17 cellular contexts compared by ENCODE assay signal in genomic region chr6:135481786-135482369, GRCh38. TPM values are rescaled to one million over a fixed set of nuclear protein-coding genes. Genes with fewer than 3 reads are reported as not detected.
DNase-seq lines count a peak whose midpoint lies in the region; FAIRE-seq and TF ChIP-seq lines count a peak whose summit lies in the region.
"Had no signal": no experiment of that assay in that cellular context is flagged by ENCODE, and none has a peak within 500 bp of the region (broad histone marks: within the 10 kb centered on the region; RNA-seq: fewer than 3 reads in every experiment).

No MANE protein-coding gene starts in this region.

- no CpG with 5 or more reads among the region's 3 CpGs for WGBS in mesendoderm (ENCODE audit: extremely low coverage, insufficient coverage, low lambda C conversion rate)

- no peak overlapping the region for H3K27ac Mint-ChIP-seq in astrocyte (ENCODE audit: unreplicated experiment)
- H3K27ac Mint-ChIP-seq: activated CD4-positive, alpha-beta memory T cell treated with anti-CD3 and anti-CD28 coated beads, Interleukin-2, amount 10 ng/mL, durations not matched to agents 7 days and 5 days; CD8-positive, alpha-beta T cell had no signal

- H3K4me2 ChIP-seq in astrocyte (ENCODE audit: low read length) (no peak overlapping the region), mesendoderm (ENCODE audit: low read length) (no peak overlapping the region)
- H3K4me2 ChIP-seq: PC-9 had no signal

- H3K79me2 ChIP-seq in astrocyte (ENCODE audit: insufficient read depth, low read length) (no peaks in the 10 kb centered on the region), mesendoderm (ENCODE audit: control insufficient read depth, insufficient read depth, low read length) (no peaks in the 10 kb centered on the region)

- no peaks in the 10 kb centered on the region for H3K27me3 ChIP-seq in astrocyte (ENCODE audit: insufficient read depth, low read length)
- no peaks in the 10 kb centered on the region for H3K27me3 ChIP-seq in mesendoderm (ENCODE audit: insufficient read depth, low read length, poor library complexity)
- H3K27me3 ChIP-seq: brain microvascular endothelial cell, suprapubic skin had no signal

- no peak overlapping the region for H2AK5ac ChIP-seq in mesendoderm (ENCODE audit: low read length)

- H2AFZ ChIP-seq in astrocyte (ENCODE audit: low read depth, low read length): no peak overlapping the region
- H2AFZ ChIP-seq: PC-9 had no signal

- H3K27ac ChIP-seq in astrocyte (ENCODE audit: low read depth, low read length): no peak overlapping the region
- no peak overlapping the region for H3K27ac ChIP-seq in mesendoderm (ENCODE audit: low read depth, low read length)
- H3K27ac ChIP-seq: brain microvascular endothelial cell, PC-9, suprapubic skin had no signal

- peaks cover 28% of the 10 kb centered on the region for H3K9me3 Mint-ChIP-seq in astrocyte (ENCODE audit: unreplicated experiment)

- no peak overlapping the region for H3K4me3 Mint-ChIP-seq in astrocyte (ENCODE audit: unreplicated experiment)
- H3K4me3 Mint-ChIP-seq: activated CD4-positive, alpha-beta memory T cell treated with anti-CD3 and anti-CD28 coated beads, Interleukin-2, amount 10 ng/mL, durations not matched to agents 7 days and 5 days; CD8-positive, alpha-beta T cell had no signal

- no peak overlapping the region for H3K23ac ChIP-seq in mesendoderm (ENCODE audit: low read length)

- no peak overlapping the region for H3K9ac ChIP-seq in astrocyte (ENCODE audit: low read length)
- H3K9ac ChIP-seq in mesendoderm (ENCODE audit: low read length): no peak overlapping the region

- no peak for FAIRE-seq in astrocyte (lab: Jason Lieb, UNC)
- FAIRE-seq: keratinocyte had no signal

- H3K36me3 ChIP-seq in astrocyte (ENCODE audit: insufficient read depth, low read length): peaks cover 4% of the 10 kb centered on the region
- peaks cover 2% of the 10 kb centered on the region for H3K36me3 ChIP-seq in mesendoderm (ENCODE audit: control insufficient read depth, insufficient read depth, low read length)

- H2BK5ac ChIP-seq in mesendoderm (ENCODE audit: low read length): no peak overlapping the region

- H3K18ac ChIP-seq in mesendoderm (ENCODE audit: low read length): no peak overlapping the region

- H2BK15ac ChIP-seq in mesendoderm (replicated peaks; ENCODE audit: low read depth): no peak overlapping the region

- H4K8ac ChIP-seq in mesendoderm (ENCODE audit: low read depth, low read length): no peak overlapping the region

- H4K5ac ChIP-seq in mesendoderm (ENCODE audit: low read length): no peak overlapping the region

- peaks cover 48% of the 10 kb centered on the region for H3K36me3 Mint-ChIP-seq in astrocyte (ENCODE audit: low read depth, unreplicated experiment)

- H3K4ac ChIP-seq in mesendoderm (ENCODE audit: low read depth, low read length): no peak overlapping the region

- H3K4me1 Mint-ChIP-seq in astrocyte (ENCODE audit: low read depth, unreplicated experiment): no peaks in the 10 kb centered on the region
- H3K4me1 Mint-ChIP-seq: activated CD4-positive, alpha-beta memory T cell treated with anti-CD3 and anti-CD28 coated beads, Interleukin-2, amount 10 ng/mL, durations not matched to agents 7 days and 5 days had no signal

- H3K27me3 Mint-ChIP-seq in astrocyte (ENCODE audit: low read depth, unreplicated experiment): no peaks in the 10 kb centered on the region
- H3K27me3 Mint-ChIP-seq: activated CD4-positive, alpha-beta memory T cell treated with anti-CD3 and anti-CD28 coated beads, Interleukin-2, amount 10 ng/mL, durations not matched to agents 7 days and 5 days had no signal

- H3K4me3 ChIP-seq in AG10803 (ENCODE audit: low read length): no peak overlapping the region
- no peak overlapping the region for H3K4me3 ChIP-seq in astrocyte (ENCODE audit: insufficient read depth, low read depth, low read length)
- H3K4me3 ChIP-seq in mesendoderm (ENCODE audit: low read length): no peak overlapping the region
- H3K4me3 ChIP-seq: mucosa of descending colon, PC-9, suprapubic skin had no signal

- H3K9me3 ChIP-seq in astrocyte (ENCODE audit: insufficient read depth, low read depth, low read length): peaks cover 16% of the 10 kb centered on the region

- DNase-seq in AG10803 (ENCODE audit: low read depth) (peak; percentile 25), DMS53 treated with DMSO at 0.1 percent for 48 hours (lab: John Stamatoyannopoulos, UW; ENCODE audit: unreplicated experiment) (peak; percentile 7), NCI-H2171 (lab: John Stamatoyannopoulos, UW) (peak; percentile 18), astrocyte (ENCODE audit: low read depth) (peak; percentile 14), COLO668 (lab: John Stamatoyannopoulos, UW; ENCODE audit: unreplicated experiment) (no peak), cerebellum (ENCODE audit: low spot score) (no peak), mesendoderm (no peak)
- DNase-seq: activated CD4-positive, alpha-beta memory T cell treated with anti-CD3 and anti-CD28 coated beads, Interleukin-2, amount 10 ng/mL, durations not matched to agents 7 days and 5 days; activated gamma-delta T cell; brain microvascular endothelial cell; CD8-positive, alpha-beta T cell; effector CD4-positive, alpha-beta T cell; H7; mucosa of descending colon had no signal

- no peaks in the 10 kb centered on the region for H3K4me1 ChIP-seq in astrocyte (ENCODE audit: insufficient read depth, low read length)
- H3K4me1 ChIP-seq in mesendoderm (ENCODE audit: control insufficient read depth, low read depth, low read length): no peaks in the 10 kb centered on the region
- H3K4me1 ChIP-seq: suprapubic skin had no signal

- H3K79me1 ChIP-seq in mesendoderm (ENCODE audit: low read length): no peaks in the 10 kb centered on the region

- H3K56ac ChIP-seq in mesendoderm (ENCODE audit: low read length): no peak overlapping the region

- no peak overlapping the region for H2BK120ac ChIP-seq in mesendoderm (ENCODE audit: low read depth, low read length)

- TF ChIP-seq CTCF in AG10803 (conservative IDR thresholded peaks at IDR 0.05; ENCODE audit: low read length) (no peak), astrocyte (IDR thresholded peaks at IDR 0.05; ENCODE audit: insufficient read depth, low read depth, low read length) (no peak)

- no peaks in the 10 kb centered on the region for H4K20me1 ChIP-seq in astrocyte (ENCODE audit: insufficient read depth, low read length)

RNA-seq across cellular contexts. Expression of gene AHI1, which starts 15.7 kb away (rescaled TPM):
- total RNA-seq in astrocyte (14.2 and 16.6 TPM in 2 replicates), cerebellum (54.0 TPM)
- 14.9 TPM for polyA plus RNA-seq in mesendoderm (2013, experiment 1 of 2)
- polyA plus RNA-seq in mesendoderm (2013, experiment 2 of 2): 13.0 TPM

Comparison
In these comparisons a context has a peak if more than half of its experiments do, and no peak if none do; other contexts are left out.
1. DNase-seq: peak in AG10803 (single experiment), DMS53 treated with DMSO at 0.1 percent for 48 hours (single experiment), NCI-H2171 (single experiment) and astrocyte (single experiment); none in COLO668 (single experiment), cerebellum (single experiment) and mesendoderm (single experiment).